In the genomic region with DNA sequence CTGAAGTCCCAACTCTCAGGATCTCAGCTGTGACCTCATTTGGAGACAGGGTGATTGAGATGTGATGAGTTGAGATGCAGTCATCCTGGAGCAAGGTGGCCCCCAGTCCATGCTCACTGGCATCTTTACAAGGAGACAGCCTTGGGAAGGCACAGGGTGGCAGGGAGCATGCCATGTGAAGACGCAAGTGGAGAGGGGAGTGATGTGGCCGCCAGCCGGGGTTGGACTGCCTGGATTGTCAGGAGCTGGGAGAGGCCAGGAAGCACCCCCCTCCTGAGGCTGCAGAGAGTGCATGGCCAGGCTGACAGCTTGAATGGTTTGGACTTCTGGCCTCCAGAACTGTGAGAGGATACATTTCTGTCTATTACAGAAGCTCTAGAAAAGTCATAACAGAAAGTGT, we compare ENCODE assay signal across 8 cellular contexts.
"Had no signal": no experiment of that assay in that cellular context is flagged by ENCODE, and none has a peak within 500 bp of the region (broad histone marks: within the 10 kb centered on the region; RNA-seq: fewer than 3 reads in every experiment).

No MANE protein-coding gene starts in this region.

- H3K27ac Mint-ChIP-seq: GM23338, H9 had no signal

- H3K4me3 ChIP-seq: GM23338, K562 had no signal

- H3K4me3 Mint-ChIP-seq: GM23338, H9 had no signal

- ATAC-seq: GM23338, K562 had no signal

- H3K4me2 ChIP-seq: GM23338 had no signal

- H3K9me3 Mint-ChIP-seq: GM23338, H9 had no signal

- DNase-seq: H9, HCEC 1CT, IMR-90, KG1 had no signal

- FAIRE-seq: H54, HTR-8/SVneo, K562 had no signal

- H2AFZ ChIP-seq: GM23338 had no signal
